In the genomic region with DNA sequence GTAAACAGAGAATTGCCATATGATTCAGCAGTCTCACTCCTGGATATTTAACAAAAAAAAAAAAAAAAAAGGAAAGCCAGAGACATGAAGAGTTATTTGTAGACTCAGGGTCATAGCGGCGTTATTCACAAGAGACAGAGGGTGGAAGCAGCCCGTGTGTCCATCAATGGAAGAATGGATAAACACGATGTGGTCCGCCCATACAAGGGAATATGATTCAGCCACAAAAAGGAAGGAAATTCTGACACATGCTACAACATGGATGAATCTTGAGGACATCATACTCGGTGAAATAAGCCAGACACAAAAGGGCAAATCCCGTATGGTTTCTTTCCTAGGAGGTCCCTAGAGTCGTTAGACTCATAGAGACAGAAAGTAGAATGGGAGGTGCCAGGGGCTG, we compare ENCODE assay signal across 37 cellular contexts. TPM values are rescaled to one million over a fixed set of nuclear protein-coding genes. Genes with fewer than 3 reads are reported as not detected.
"Had no signal": no experiment of that assay in that cellular context is flagged by ENCODE, and none has a peak within 500 bp of the region (broad histone marks: within the 10 kb centered on the region; RNA-seq: fewer than 3 reads in every experiment).

No MANE protein-coding gene starts in this region.

- ATAC-seq: activated CD4-positive, alpha-beta T cell treated with anti-CD3 and anti-CD28 coated beads for 36 hours; activated CD4-positive, CD25-positive, alpha-beta regulatory T cell treated with anti-CD3 and anti-CD28 coated beads, Interleukin-2, amount 50 U/mL, for 24 hours; activated CD8-positive, alpha-beta memory T cell treated with anti-CD3 and anti-CD28 coated beads, Interleukin-2, amount 10 ng/mL, durations not matched to agents 7 days and 5 days; activated CD8-positive, alpha-beta T cell treated with anti-CD3 and anti-CD28 coated beads, Interleukin-2, amount 10 ng/mL, durations not matched to agents 7 days and 5 days; activated naive CD8-positive, alpha-beta T cell treated with anti-CD3 and anti-CD28 coated beads, Interleukin-2, amount 50 U/mL, for 24 hours; body of pancreas; heart left ventricle; T-cell had no signal

- H3K27ac ChIP-seq: adrenal gland, body of pancreas, colonic mucosa, dorsolateral prefrontal cortex, esophagus squamous epithelium, heart left ventricle, hepatocyte, WERI-Rb-1 had no signal

- H3K4me1 ChIP-seq: adrenal gland, body of pancreas, colonic mucosa, esophagus squamous epithelium, heart left ventricle had no signal

- DNase-seq: activated B cell treated with CpG ODN at 0.5 μM for 24 hours; activated CD4-positive, alpha-beta memory T cell treated with anti-CD3 and anti-CD28 coated beads for 36 hours; activated CD4-positive, alpha-beta T cell treated with anti-CD3 and anti-CD28 coated beads for 36 hours; activated CD4-positive, alpha-beta T cell treated with anti-CD3 and anti-CD28 coated beads, Interleukin-2, amount 10 ng/mL, durations not matched to agents 24 days and 14 days; activated CD8-positive, alpha-beta memory T cell treated with anti-CD3 and anti-CD28 coated beads, Interleukin-2, amount 10 ng/mL, durations not matched to agents 7 days and 5 days; activated CD8-positive, alpha-beta memory T cell treated with anti-CD3 and anti-CD28 coated beads, Interleukin-2, amount 50 U/mL, for 4 hours; activated CD8-positive, alpha-beta T cell treated with anti-CD3 and anti-CD28 coated beads, Interleukin-2, amount 10 ng/mL, durations not matched to agents 7 days and 5 days; activated effector memory CD4-positive, alpha-beta T cell treated with anti-CD3 and anti-CD28 coated beads, Interleukin-2, amount 50 U/mL, for 16 hours; activated naive CD4-positive, alpha-beta T cell treated with anti-CD3 and anti-CD28 coated beads for 36 hours; activated naive CD8-positive, alpha-beta T cell treated with anti-CD3 and anti-CD28 coated beads for 36 hours; activated naive CD8-positive, alpha-beta T cell treated with anti-CD3 and anti-CD28 coated beads, Interleukin-2, amount 50 U/mL, for 24 hours; activated T-cell treated with anti-CD3 and anti-CD28 coated beads, Interleukin-2, amount 50 U/mL, for 1 hour; activated T-cell treated with anti-CD3 and anti-CD28 coated beads, Interleukin-2, amount 50 U/mL, for 48 hours; adrenal gland; amygdala; aorta; body of pancreas; caudate nucleus; colonic mucosa; dorsolateral prefrontal cortex; effector memory CD4-positive, alpha-beta T cell; endodermal cell; erythroblast; esophagus squamous epithelium; foreskin fibroblast; glutamatergic neuron; heart left ventricle; T-cell; T1000; WERI-Rb-1 had no signal

- H3K4me3 ChIP-seq: adrenal gland, body of pancreas, colonic mucosa, dorsolateral prefrontal cortex, esophagus squamous epithelium, heart left ventricle, hepatocyte had no signal

- H3K4me2 ChIP-seq: hepatocyte had no signal

- H2AFZ ChIP-seq: hepatocyte had no signal

- FAIRE-seq: frontal cortex had no signal

- H3K79me2 ChIP-seq: hepatocyte had no signal

- H3K9me3 ChIP-seq: adrenal gland, body of pancreas, colonic mucosa, esophagus squamous epithelium had no signal

- H3K36me3 ChIP-seq: adrenal gland, colonic mucosa, esophagus squamous epithelium, heart left ventricle, WERI-Rb-1 had no signal

- H3K27me3 ChIP-seq: adrenal gland, body of pancreas, colonic mucosa, dorsolateral prefrontal cortex, esophagus squamous epithelium, heart left ventricle, hepatocyte had no signal

RNA-seq across cellular contexts. Expression of a gene that starts 14.8 kb away (rescaled TPM):
- total RNA-seq: activated B cell treated with CpG ODN at 0.5 μM for 24 hours; activated CD4-positive, alpha-beta memory T cell treated with anti-CD3 and anti-CD28 coated beads for 36 hours; activated CD4-positive, alpha-beta T cell treated with anti-CD3 and anti-CD28 coated beads for 36 hours; activated CD4-positive, alpha-beta T cell treated with anti-CD3 and anti-CD28 coated beads, Interleukin-2, amount 10 ng/mL, durations not matched to agents 24 days and 14 days; activated CD8-positive, alpha-beta memory T cell treated with anti-CD3 and anti-CD28 coated beads for 36 hours; activated CD8-positive, alpha-beta memory T cell treated with anti-CD3 and anti-CD28 coated beads, Interleukin-2, amount 10 ng/mL, durations not matched to agents 7 days and 5 days; activated CD8-positive, alpha-beta T cell treated with anti-CD3 and anti-CD28 coated beads, Interleukin-2, amount 10 ng/mL, durations not matched to agents 7 days and 5 days; activated naive CD4-positive, alpha-beta T cell treated with anti-CD3 and anti-CD28 coated beads for 36 hours; activated naive CD8-positive, alpha-beta T cell treated with anti-CD3 and anti-CD28 coated beads for 36 hours; activated T-helper 1 cell treated with anti-CD3 and anti-CD28 coated beads, Interleukin-12 subunit alpha, Interleukin-12 subunit beta, Interleukin-2, Interleukin-4 antibody, amounts not matched to agents 30 ng/mL and 10 ng/mL and 1 ng/mL, durations not matched to agents 14 hours and 24 hours and 36 hours; activated T-helper 2 cell treated with anti-CD3 and anti-CD28 coated beads, Interferon-gamma antibody, Interleukin-2, Interleukin-4, amounts not matched to agents 10 μg/mL and 5 μg/mL and 100 μg/mL, durations not matched to agents 14 hours and 24 hours and 36 hours; adrenal gland; aorta; body of pancreas; colonic mucosa; endodermal cell; fibroblast of lung; frontal cortex; heart left ventricle; hepatocyte; T-cell had no signal
- polyA plus RNA-seq: adrenal gland, fibroblast of lung, heart left ventricle, hepatocyte had no signal
